24 cellular contexts compared by ENCODE assay signal in genomic region chr12:111267171-111267570, GRCh38.
"Had no signal": no experiment of that assay in that cellular context is flagged by ENCODE, and none has a peak within 500 bp of the region (broad histone marks: within the 10 kb centered on the region; RNA-seq: fewer than 3 reads in every experiment).

No MANE protein-coding gene starts in this region.

- DNase-seq: cortex of kidney; effector memory CD8-positive, alpha-beta T cell; hypothalamus; immature natural killer cell; islet precursor cell; kidney glomerular epithelial cell; mesenchymal stem cell; mucosa of descending colon; naive B cell; occipital lobe; ovary; psoas muscle; right cardiac atrium; sigmoid colon; stimulated activated CD4-positive, alpha-beta T cell treated with anti-CD3 and anti-CD28 coated beads, Interleukin-2, amount 100 ng/mL, for 24 hours; stimulated activated CD4-positive, alpha-beta T cell treated with anti-CD3 and anti-CD28 coated beads, Interleukin-4, amount 100 ng/mL, for 24 hours; stimulated activated naive CD4-positive, alpha-beta T cell treated with Interleukin-2 at 50 U/mL for 16 hours; stomach; tibial artery had no signal

- H3K4me1 Mint-ChIP-seq: immature natural killer cell, naive B cell had no signal

- H3K9me3 Mint-ChIP-seq: effector memory CD8-positive, alpha-beta T cell; immature natural killer cell; naive B cell; natural killer cell treated with Interleukin-12 subunit alpha and Interleukin-12 subunit beta and Interleukin-15 and Interleukin-18, amount 100 ng/mL, for 72 hours; stimulated activated effector memory CD8-positive, alpha-beta T cell treated with anti-CD3 and anti-CD28 coated beads, Interleukin-12 subunit alpha, Interleukin-12 subunit beta, amount 100 ng/mL, for 72 hours; type B pancreatic cell had no signal

- H3K36me3 Mint-ChIP-seq: immature natural killer cell; natural killer cell treated with Interleukin-12 subunit alpha and Interleukin-12 subunit beta and Interleukin-15 and Interleukin-18, amount 100 ng/mL, for 72 hours; stimulated activated effector memory CD8-positive, alpha-beta T cell treated with anti-CD3 and anti-CD28 coated beads, Interleukin-12 subunit alpha, Interleukin-12 subunit beta, amount 100 ng/mL, for 72 hours; type B pancreatic cell had no signal

- H3K4me3 Mint-ChIP-seq: effector memory CD8-positive, alpha-beta T cell; immature natural killer cell; mesothelial cell of epicardium; natural killer cell treated with Interleukin-12 subunit alpha and Interleukin-12 subunit beta and Interleukin-15 and Interleukin-18, amount 100 ng/mL, for 72 hours; stimulated activated effector memory CD8-positive, alpha-beta T cell treated with anti-CD3 and anti-CD28 coated beads, Interleukin-12 subunit alpha, Interleukin-12 subunit beta, amount 100 ng/mL, for 72 hours; type B pancreatic cell had no signal

- H3K27ac Mint-ChIP-seq: effector memory CD8-positive, alpha-beta T cell; immature natural killer cell; mesothelial cell of epicardium; naive B cell; natural killer cell treated with Interleukin-12 subunit alpha and Interleukin-12 subunit beta and Interleukin-15 and Interleukin-18, amount 100 ng/mL, for 72 hours; stimulated activated effector memory CD8-positive, alpha-beta T cell treated with anti-CD3 and anti-CD28 coated beads, Interleukin-12 subunit alpha, Interleukin-12 subunit beta, amount 100 ng/mL, for 72 hours; type B pancreatic cell had no signal

- ATAC-seq: effector memory CD8-positive, alpha-beta T cell; left lobe of liver; mucosa of descending colon; psoas muscle; right cardiac atrium; stimulated activated effector memory CD8-positive, alpha-beta T cell treated with anti-CD3 and anti-CD28 coated beads, Interleukin-12 subunit alpha, Interleukin-12 subunit beta, amount 100 ng/mL, for 72 hours had no signal
